14 cellular contexts compared by ENCODE assay signal in the genomic region with DNA sequence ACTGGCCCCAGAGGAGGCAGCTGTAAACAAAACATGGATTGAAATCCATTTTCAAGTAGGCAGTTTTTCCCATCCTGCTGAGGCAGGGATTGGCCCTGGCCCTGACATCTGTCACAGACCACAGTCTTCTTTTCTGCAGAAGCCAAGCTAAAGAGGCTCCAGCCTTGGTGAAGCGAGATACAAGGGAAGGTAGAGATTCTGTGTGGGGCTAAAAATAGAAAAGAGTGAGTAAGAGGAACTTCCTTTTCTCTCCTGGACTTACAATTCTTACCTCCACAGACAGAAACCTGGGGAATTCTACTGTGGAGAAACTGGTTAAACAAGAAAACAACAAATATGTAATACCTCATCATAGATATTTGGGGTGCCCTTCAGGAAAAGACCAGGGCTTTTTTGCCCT.
DNase-seq lines count a peak whose midpoint lies in the region; ATAC-seq and TF ChIP-seq lines count a peak whose summit lies in the region.
"Had no signal": no experiment of that assay in that cellular context is flagged by ENCODE, and none has a peak within 500 bp of the region (broad histone marks: within the 10 kb centered on the region; RNA-seq: fewer than 3 reads in every experiment).

No MANE protein-coding gene starts in this region.

- CTCF ChIA-PET in SK-N-SH (lab: Yijun Ruan, JAX): no interaction called here
- CTCF ChIA-PET in RWPE1 (lab: Yijun Ruan, JAX): no interaction called here
- CTCF ChIA-PET in T-cell (lab: Charles Lee): no interaction called here

- ATAC-seq in SK-N-SH treated with all-trans-retinoic acid at 6 μM for 48 hours (no peak), foreskin keratinocyte (peak; percentile 86), T-cell (replicated peaks in 1 of 4) (no peak)

- H3K9ac ChIP-seq in SK-N-SH: no peak overlapping the region

- H3K4me1 Mint-ChIP-seq in T-cell (no peaks in the 10 kb centered on the region), type B pancreatic cell (ENCODE audit: unreplicated experiment) (no peaks in the 10 kb centered on the region)
- H3K4me1 Mint-ChIP-seq: CD4-positive, CD25-positive, alpha-beta regulatory T cell had no signal

- no peak overlapping the region for H3K4me3 ChIP-seq in SK-N-SH (ENCODE audit: low read depth in 2 of 2, low read length in 1 of 2)

- no peak for TF ChIP-seq EP300 in SK-N-SH (IDR thresholded peaks at IDR 0.05; ENCODE audit: borderline replicate concordance in 1 of 2, low read depth in 1 of 2, low read length in 1 of 2)

- H3F3A ChIP-seq in SK-N-SH (replicated peaks; ENCODE audit: insufficient read depth): no peaks in the 10 kb centered on the region

- H3K27me3 Mint-ChIP-seq in T-cell (no peaks in the 10 kb centered on the region), type B pancreatic cell (no peaks in the 10 kb centered on the region)
- H3K27me3 Mint-ChIP-seq: CD4-positive, CD25-positive, alpha-beta regulatory T cell had no signal

- peak overlapping the region; percentile 4; the same call in 1 of the 2 replicates for H2AFZ ChIP-seq in SK-N-SH (ENCODE audit: low read depth)

- no peak overlapping the region for H3K4me2 ChIP-seq in SK-N-SH

- H3K9me3 ChIP-seq in SK-N-SH: no peaks in the 10 kb centered on the region

- H3K4me1 ChIP-seq in SK-N-SH (ENCODE audit: control insufficient read depth in 1 of 2, insufficient read depth in 2 of 2, low read depth in 1 of 2, low read length in 1 of 2) (no peaks in the 10 kb centered on the region), foreskin keratinocyte (peaks cover 18% of the 10 kb centered on the region)

- no peak for TF ChIP-seq RAD21 in SK-N-SH (IDR thresholded peaks at IDR 0.05; ENCODE audit: low read length)

- no peaks in the 10 kb centered on the region for H3K79me2 ChIP-seq in SK-N-SH (ENCODE audit: insufficient read depth)

- peaks cover 3 to 16% (median 4%) of the 10 kb centered on the region in 3 donors for H3K9me3 Mint-ChIP-seq in T-cell
- H3K9me3 Mint-ChIP-seq in type B pancreatic cell: no peaks in the 10 kb centered on the region

- no peak overlapping the region for H3K4me3 Mint-ChIP-seq in T-cell
- H3K4me3 Mint-ChIP-seq in type B pancreatic cell: no peak overlapping the region
- H3K4me3 Mint-ChIP-seq: CD4-positive, CD25-positive, alpha-beta regulatory T cell had no signal

- 61% methylated on average over 1 of the region's 1 CpG for WGBS in SK-N-SH (ENCODE audit: low lambda C conversion rate)

- TF ChIP-seq CTCF in SK-N-SH (IDR thresholded peaks at IDR 0.05) (no peak), RWPE1 (conservative IDR thresholded peaks at IDR 0.05; ENCODE audit: low read depth) (no peak), foreskin keratinocyte (conservative IDR thresholded peaks at IDR 0.05) (no peak), type B pancreatic cell (conservative IDR thresholded peaks at IDR 0.05) (no peak)

- H3K27ac ChIP-seq in SK-N-SH (ENCODE audit: low read depth in 2 of 2, low read length in 1 of 2): no peak overlapping the region
- no peak overlapping the region for H3K27ac ChIP-seq in RWPE1
- peak overlapping the region; percentile 87 for H3K27ac ChIP-seq in foreskin keratinocyte

- POLR2A ChIA-PET in SK-N-SH (lab: Yijun Ruan, JAX) (no interaction called here), RWPE1 (lab: Yijun Ruan, JAX; ENCODE audit: low non-redundant PET) (no interaction called here), T-cell (lab: Charles Lee) (no interaction called here)

- H3K27ac Mint-ChIP-seq in T-cell (no peak overlapping the region), type B pancreatic cell (no peak overlapping the region)
- H3K27ac Mint-ChIP-seq: CD4-positive, CD25-positive, alpha-beta regulatory T cell had no signal

- H3K27me3 ChIP-seq in SK-N-SH (ENCODE audit: insufficient read depth) (no peaks in the 10 kb centered on the region), foreskin keratinocyte (no peaks in the 10 kb centered on the region)

- H3K9me2 ChIP-seq in SK-N-SH: no peaks in the 10 kb centered on the region

- H4K20me1 ChIP-seq in SK-N-SH (ENCODE audit: insufficient read depth): no peaks in the 10 kb centered on the region

- H3K36me3 Mint-ChIP-seq in T-cell (no peaks in the 10 kb centered on the region), type B pancreatic cell (no peaks in the 10 kb centered on the region)
- H3K36me3 Mint-ChIP-seq: CD4-positive, CD25-positive, alpha-beta regulatory T cell had no signal

- DNase-seq in SK-N-SH: no peak
- DNase-seq in RWPE1 (ENCODE audit: low spot score): peak; percentile 12
- DNase-seq in foreskin keratinocyte: peak; percentile 54 to 80
- DNase-seq in iPS-NIHi7 (ENCODE audit: extremely low spot score): no peak
- DNase-seq in T-cell: no peak
- no peak for DNase-seq in type B pancreatic cell (ENCODE audit: extremely low spot score, unreplicated experiment)
- DNase-seq: CD4-positive, CD25-positive, alpha-beta regulatory T cell; HCEC 1CT; NCI-H1092; NCI-H1694; NCI-H510A; SIG-M5; SW 1271 had no signal

- H3K36me3 ChIP-seq in SK-N-SH (replicated peaks in 1 of 2; ENCODE audit: control insufficient read depth in 1 of 2, insufficient read depth in 2 of 2, low read length in 1 of 2): no peaks in the 10 kb centered on the region

TF ChIP-seq in SK-N-SH, 30 proteins besides CTCF, POLR2A, EP300 and RAD21 (continues in another document):
- no peak for TF ChIP-seq TEAD4 (IDR thresholded peaks at IDR 0.05; ENCODE audit: borderline replicate concordance, insufficient read depth)
- TF ChIP-seq GATA2 (CRISPR knock-in tag; IDR thresholded peaks at IDR 0.05): no peak
- TF ChIP-seq FOXM1 (IDR thresholded peaks at IDR 0.05; ENCODE audit: low read depth): no peak
- TF ChIP-seq RCOR1 (IDR thresholded peaks at IDR 0.05; ENCODE audit: low read length): no peak
- TF ChIP-seq, protein P1, sequence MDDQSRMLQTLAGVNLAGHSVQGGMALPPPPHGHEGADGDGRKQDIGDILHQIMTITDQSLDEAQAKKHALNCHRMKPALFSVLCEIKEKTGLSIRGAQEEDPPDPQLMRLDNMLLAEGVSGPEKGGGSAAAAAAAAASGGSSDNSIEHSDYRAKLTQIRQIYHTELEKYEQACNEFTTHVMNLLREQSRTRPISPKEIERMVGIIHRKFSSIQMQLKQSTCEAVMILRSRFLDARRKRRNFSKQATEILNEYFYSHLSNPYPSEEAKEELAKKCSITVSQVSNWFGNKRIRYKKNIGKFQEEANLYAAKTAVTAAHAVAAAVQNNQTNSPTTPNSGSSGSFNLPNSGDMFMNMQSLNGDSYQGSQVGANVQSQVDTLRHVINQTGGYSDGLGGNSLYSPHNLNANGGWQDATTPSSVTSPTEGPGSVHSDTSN (IDR thresholded peaks at IDR 0.05): no peak
- no peak for TF ChIP-seq USF1 (IDR thresholded peaks at IDR 0.05; ENCODE audit: borderline replicate concordance, low read depth)
- TF ChIP-seq FOXJ3 (CRISPR knock-in tag; IDR thresholded peaks at IDR 0.05): no peak
- no peak for TF ChIP-seq FOSL2 (IDR thresholded peaks at IDR 0.05; ENCODE audit: borderline replicate concordance, low read depth)
- TF ChIP-seq CHD2 (IDR thresholded peaks at IDR 0.05; ENCODE audit: low read length, partially characterized antibody): no peak
- TF ChIP-seq, protein P2, sequence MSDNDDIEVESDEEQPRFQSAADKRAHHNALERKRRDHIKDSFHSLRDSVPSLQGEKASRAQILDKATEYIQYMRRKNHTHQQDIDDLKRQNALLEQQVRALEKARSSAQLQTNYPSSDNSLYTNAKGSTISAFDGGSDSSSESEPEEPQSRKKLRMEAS (IDR thresholded peaks at IDR 0.05; ENCODE audit: low read depth): no peak
- no peak for TF ChIP-seq EZH2phosphoT487 (IDR thresholded peaks at IDR 0.05; ENCODE audit: borderline replicate concordance, low read depth)

TF ChIP-seq in SK-N-SH treated with all-trans-retinoic acid at 6 μM for 48 hours, 23 proteins besides CTCF, POLR2A, EP300 and RAD21:
- no peak for TF ChIP-seq ZFP30 (CRISPR knock-in tag; IDR thresholded peaks at IDR 0.05)
- no peak for TF ChIP-seq RARB (CRISPR knock-in tag; IDR thresholded peaks at IDR 0.05)
- TF ChIP-seq ZFP3 (CRISPR knock-in tag; IDR thresholded peaks at IDR 0.05): no peak
- TF ChIP-seq CSDC2 (CRISPR knock-in tag; IDR thresholded peaks at IDR 0.05): no peak
- TF ChIP-seq PPARA (CRISPR knock-in tag; IDR thresholded peaks at IDR 0.05; ENCODE audit: borderline replicate concordance): no peak
- TF ChIP-seq GLIS3 (CRISPR knock-in tag; IDR thresholded peaks at IDR 0.05): no peak

Comparison
In these comparisons a context has a peak if more than half of its experiments do, and no peak if none do; other contexts are left out.
1. DNase-seq: peak in RWPE1 (single experiment) and foreskin keratinocyte (2 of 2); none in SK-N-SH (single experiment), iPS-NIHi7 (single experiment), T-cell (0 of 34) and type B pancreatic cell (single experiment).